8 cellular contexts compared by ENCODE assay signal in genomic region chr5:80201763-80202162, GRCh38. TPM values are rescaled to one million over a fixed set of nuclear protein-coding genes. Genes with fewer than 3 reads are reported as not detected.
DNase-seq lines count a peak whose midpoint lies in the region; ATAC-seq and TF ChIP-seq lines count a peak whose summit lies in the region.
"Not testable (repeated sequence)": the region's sequence is repeated elsewhere in the genome, so short reads cannot be mapped to it uniquely, and the experiment has no call there.

No MANE protein-coding gene starts in this region.

- not testable (repeated sequence) for H3K9ac ChIP-seq in H9 (ENCODE audit: extremely low read depth, insufficient read length, low read length)

- H2BK12ac ChIP-seq in H9 (ENCODE audit: insufficient read length, low read depth, low read length): not testable (repeated sequence)

- H3K27me3 ChIP-seq in CD4-positive, alpha-beta T cell (ENCODE audit: control insufficient read depth, insufficient read depth, low read length); H9 (ENCODE audit: insufficient read depth, low read length); layer of hippocampus (ENCODE audit: control insufficient read depth, insufficient read depth, low read length): not testable (repeated sequence)

- not testable (repeated sequence) for H3K4me1 ChIP-seq in H9 (ENCODE audit: insufficient read depth, low read length)

- not testable (repeated sequence) for H4K91ac ChIP-seq in H9 (ENCODE audit: insufficient read length, low read depth, low read length)

- not testable (repeated sequence) for H3K9me3 Mint-ChIP-seq in CD4-positive, alpha-beta T cell; H9; activated CD8-positive, alpha-beta T cell treated with anti-CD3 and anti-CD28 coated beads, Interleukin-2, amount 10 ng/mL, durations not matched to agents 7 days and 5 days (ENCODE audit: insufficient read depth); activated naive CD4-positive, alpha-beta T cell treated with anti-CD3 and anti-CD28 coated beads, Interleukin-2, amount 10 ng/mL, durations not matched to agents 7 days and 5 days

- H3K79me2 ChIP-seq in H9 (ENCODE audit: insufficient read depth, low read length): peaks cover 14% of the 10 kb centered on the region; the same call in 1 of the 2 replicates

- intact Hi-C loops in CD4-positive, alpha-beta T cell (cut with DNase I, micrococcal nuclease): not testable (repeated sequence)

- TF ChIP-seq CTCF in CD4-positive, alpha-beta T cell (IDR thresholded peaks at IDR 0.05); H9 (conservative IDR thresholded peaks at IDR 0.05): not testable (repeated sequence)

- H3K18ac ChIP-seq in H9 (ENCODE audit: insufficient read length, low read depth, low read length): not testable (repeated sequence)

- H4K8ac ChIP-seq in H9 (replicated peaks; ENCODE audit: insufficient read length, low read depth, low read length): not testable (repeated sequence)

- not testable (repeated sequence) for H2BK20ac ChIP-seq in H9 (ENCODE audit: low read depth, low read length, poor library complexity, severe bottlenecking)

- not testable (repeated sequence) for H3K27ac ChIP-seq in CD4-positive, alpha-beta T cell (ENCODE audit: low read depth, low read length); H9 (ENCODE audit: insufficient read length, low read depth, low read length)
- H3K27ac ChIP-seq in angular gyrus (ENCODE audit: low read depth, low read length) (peak overlapping the region; percentile 49), layer of hippocampus (ENCODE audit: low read depth, low read length) (peak overlapping the region; percentile 81), substantia nigra (ENCODE audit: low read depth, low read length, poor library complexity, severe bottlenecking) (peak overlapping the region; percentile 86)

- H4K20me1 ChIP-seq in H9 (ENCODE audit: control insufficient read depth, insufficient read depth, insufficient read length): not testable (repeated sequence)

- not testable (repeated sequence) for H3K79me1 ChIP-seq in H9 (ENCODE audit: insufficient read depth, low read depth, low read length, poor library complexity, severe bottlenecking)

- H3K56ac ChIP-seq in H9 (ENCODE audit: insufficient read length, low read depth, low read length): not testable (repeated sequence)

- not testable (repeated sequence) for H3K4me2 ChIP-seq in H9 (ENCODE audit: insufficient read depth, insufficient read length, low read length)

- not testable (repeated sequence) for DNase-seq in CD4-positive, alpha-beta T cell; H9; T-helper 17 cell; activated CD8-positive, alpha-beta T cell treated with anti-CD3 and anti-CD28 coated beads, Interleukin-2, amount 10 ng/mL, durations not matched to agents 7 days and 5 days; activated naive CD4-positive, alpha-beta T cell treated with anti-CD3 and anti-CD28 coated beads, Interleukin-2, amount 10 ng/mL, durations not matched to agents 7 days and 5 days; substantia nigra (lab: John Stamatoyannopoulos, UW)

- not testable (repeated sequence) for H2AFZ ChIP-seq in H9 (ENCODE audit: low read length)

- H3T11ph ChIP-seq in H9 (ENCODE audit: low read length): not testable (repeated sequence)

- POLR2A ChIA-PET in CD4-positive, alpha-beta T cell (lab: Charles Lee): interaction anchor here (7.8 kb wide), 1 partner anchor 9 kb away, joined by 82 read pairs; no protein-coding TSS in a partner anchor
- POLR2A ChIA-PET in activated CD8-positive, alpha-beta T cell treated with anti-CD3 and anti-CD28 coated beads, Interleukin-2, amount 10 ng/mL, durations not matched to agents 7 days and 5 days (lab: Charles Lee): interaction anchor here (0.7 to 0.8 kb wide), 2 partner anchors 19 to 54 kb away, joined by 3 to 4 read pairs; partner anchors contain the start of gene SERINC5

- not testable (repeated sequence) for H3K23ac ChIP-seq in H9 (ENCODE audit: insufficient read length, low read depth, low read length)

- not testable (repeated sequence) for H3K23me2 ChIP-seq in H9 (ENCODE audit: insufficient read length, low read depth, low read length, poor library complexity, severe bottlenecking)

- ATAC-seq in CD4-positive, alpha-beta T cell (ENCODE audit: poor library complexity); T-helper 17 cell; activated CD8-positive, alpha-beta T cell treated with anti-CD3 and anti-CD28 coated beads, Interleukin-2, amount 10 ng/mL, durations not matched to agents 7 days and 5 days: not testable (repeated sequence)

- not testable (repeated sequence) for H3K27me3 Mint-ChIP-seq in CD4-positive, alpha-beta T cell; H9 (ENCODE audit: low read depth); T-helper 17 cell; activated CD8-positive, alpha-beta T cell treated with anti-CD3 and anti-CD28 coated beads, Interleukin-2, amount 10 ng/mL, durations not matched to agents 7 days and 5 days (ENCODE audit: low read depth); activated naive CD4-positive, alpha-beta T cell treated with anti-CD3 and anti-CD28 coated beads, Interleukin-2, amount 10 ng/mL, durations not matched to agents 7 days and 5 days

- peaks cover 89% of the 10 kb centered on the region for H3K4me1 Mint-ChIP-seq in CD4-positive, alpha-beta T cell (ENCODE audit: low read depth)
- H3K4me1 Mint-ChIP-seq in H9: peaks cover 18 to 27% of the 10 kb centered on the region in 2 experiments
- H3K4me1 Mint-ChIP-seq in T-helper 17 cell: peaks cover 61% of the 10 kb centered on the region
- H3K4me1 Mint-ChIP-seq in activated CD8-positive, alpha-beta T cell treated with anti-CD3 and anti-CD28 coated beads, Interleukin-2, amount 10 ng/mL, durations not matched to agents 7 days and 5 days (ENCODE audit: low read depth): peaks cover 40% of the 10 kb centered on the region
- H3K4me1 Mint-ChIP-seq in activated naive CD4-positive, alpha-beta T cell treated with anti-CD3 and anti-CD28 coated beads, Interleukin-2, amount 10 ng/mL, durations not matched to agents 7 days and 5 days: peaks cover 77% of the 10 kb centered on the region

- H3K4ac ChIP-seq in H9 (ENCODE audit: low read depth, low read length): not testable (repeated sequence)

- H3K4me3 Mint-ChIP-seq in CD4-positive, alpha-beta T cell; H9; T-helper 17 cell; activated CD8-positive, alpha-beta T cell treated with anti-CD3 and anti-CD28 coated beads, Interleukin-2, amount 10 ng/mL, durations not matched to agents 7 days and 5 days; activated naive CD4-positive, alpha-beta T cell treated with anti-CD3 and anti-CD28 coated beads, Interleukin-2, amount 10 ng/mL, durations not matched to agents 7 days and 5 days: not testable (repeated sequence)

- not testable (repeated sequence) for H2BK120ac ChIP-seq in H9 (ENCODE audit: low read depth, low read length, poor library complexity, severe bottlenecking)

- H3K36me3 Mint-ChIP-seq in CD4-positive, alpha-beta T cell (ENCODE audit: low read depth): peaks cover 87% of the 10 kb centered on the region
- H3K36me3 Mint-ChIP-seq in H9 (ENCODE audit: insufficient read depth in 1 of 3, low read depth in 3 of 3): peaks cover 33 to 44% (median 35%) of the 10 kb centered on the region in 3 experiments; a peak in 6 of 7 replicates
- peaks cover 12% of the 10 kb centered on the region for H3K36me3 Mint-ChIP-seq in T-helper 17 cell (ENCODE audit: low read depth)
- peaks cover 77% of the 10 kb centered on the region for H3K36me3 Mint-ChIP-seq in activated CD8-positive, alpha-beta T cell treated with anti-CD3 and anti-CD28 coated beads, Interleukin-2, amount 10 ng/mL, durations not matched to agents 7 days and 5 days (ENCODE audit: low read depth)
- peaks cover 78% of the 10 kb centered on the region for H3K36me3 Mint-ChIP-seq in activated naive CD4-positive, alpha-beta T cell treated with anti-CD3 and anti-CD28 coated beads, Interleukin-2, amount 10 ng/mL, durations not matched to agents 7 days and 5 days

- WGBS in H9 (ENCODE audit: extremely low coverage, insufficient read length, low lambda C conversion rate): no CpG with 5 or more reads among the region's 7 CpGs

- CTCF ChIA-PET in CD4-positive, alpha-beta T cell (lab: Charles Lee): interaction anchor here (1.2 kb wide), 1 partner anchor 8 kb away, joined by 3 read pairs; no protein-coding TSS in a partner anchor
- CTCF ChIA-PET in activated CD8-positive, alpha-beta T cell treated with anti-CD3 and anti-CD28 coated beads, Interleukin-2, amount 10 ng/mL, durations not matched to agents 7 days and 5 days (lab: Charles Lee): interaction anchor here (5.2 kb wide), 1 partner anchor 8 kb away, joined by 42 read pairs; no protein-coding TSS in a partner anchor
- CTCF ChIA-PET in activated naive CD4-positive, alpha-beta T cell treated with anti-CD3 and anti-CD28 coated beads, Interleukin-2, amount 10 ng/mL, durations not matched to agents 7 days and 5 days (lab: Charles Lee): not testable (repeated sequence)

- not testable (repeated sequence) for H2AK5ac ChIP-seq in H9 (ENCODE audit: insufficient read length, low read length)

- H3K9me3 ChIP-seq in CD4-positive, alpha-beta T cell (ENCODE audit: control insufficient read depth, low read length); H9 (ENCODE audit: control insufficient read depth, low read depth, low read length); T-helper 17 cell (ENCODE audit: control insufficient read depth, low read length, poor library complexity, severe bottlenecking): not testable (repeated sequence)

- not testable (repeated sequence) for H4K5ac ChIP-seq in H9 (ENCODE audit: insufficient read length, low read depth, low read length)

- not testable (repeated sequence) for H3K14ac ChIP-seq in H9 (ENCODE audit: insufficient read depth, low read length)

- peak overlapping the region; percentile 80 for H3K27ac Mint-ChIP-seq in CD4-positive, alpha-beta T cell
- H3K27ac Mint-ChIP-seq in H9 (peak overlapping the region in 2 of 3 experiments; percentile 84 to 88; a peak in 2 of 7 replicates), T-helper 17 cell (peak overlapping the region; percentile 98)
- peak overlapping the region; percentile 8 for H3K27ac Mint-ChIP-seq in activated CD8-positive, alpha-beta T cell treated with anti-CD3 and anti-CD28 coated beads, Interleukin-2, amount 10 ng/mL, durations not matched to agents 7 days and 5 days
- H3K27ac Mint-ChIP-seq in activated naive CD4-positive, alpha-beta T cell treated with anti-CD3 and anti-CD28 coated beads, Interleukin-2, amount 10 ng/mL, durations not matched to agents 7 days and 5 days: peak overlapping the region; percentile 49

- not testable (repeated sequence) for H2BK5ac ChIP-seq in H9 (ENCODE audit: insufficient read length, low read length)

- H2BK15ac ChIP-seq in H9 (ENCODE audit: low read depth, low read length): not testable (repeated sequence)

RNA-seq across cellular contexts. Expression of gene SERINC5, which starts 54.1 kb away (rescaled TPM):
- 100 to 1,000 TPM; 115 to 123 TPM for total RNA-seq in CD4-positive, alpha-beta T cell
- total RNA-seq in H9 (2021) (52.3 and 54.7 TPM in 2 replicates), T-helper 17 cell (100 to 1,000 TPM; 118 to 119 TPM)
- total RNA-seq in activated CD8-positive, alpha-beta T cell treated with anti-CD3 and anti-CD28 coated beads, Interleukin-2, amount 10 ng/mL, durations not matched to agents 7 days and 5 days: 10 to 100 TPM; 52.5 to 54.5 TPM

Comparison
In these comparisons a context has a peak if more than half of its experiments do, and no peak if none do; other contexts are left out.
1. H3K27ac Mint-ChIP-seq: peak in every context shown above with its lines; median percentile 98 in T-helper 17 cell; 86 in H9; 80 in CD4-positive, alpha-beta T cell; 49 in activated naive CD4-positive, alpha-beta T cell treated with anti-CD3 and anti-CD28 coated beads, Interleukin-2, amount 10 ng/mL, durations not matched to agents 7 days and 5 days; 8 in activated CD8-positive, alpha-beta T cell treated with anti-CD3 and anti-CD28 coated beads, Interleukin-2, amount 10 ng/mL, durations not matched to agents 7 days and 5 days.